In the genomic region with DNA sequence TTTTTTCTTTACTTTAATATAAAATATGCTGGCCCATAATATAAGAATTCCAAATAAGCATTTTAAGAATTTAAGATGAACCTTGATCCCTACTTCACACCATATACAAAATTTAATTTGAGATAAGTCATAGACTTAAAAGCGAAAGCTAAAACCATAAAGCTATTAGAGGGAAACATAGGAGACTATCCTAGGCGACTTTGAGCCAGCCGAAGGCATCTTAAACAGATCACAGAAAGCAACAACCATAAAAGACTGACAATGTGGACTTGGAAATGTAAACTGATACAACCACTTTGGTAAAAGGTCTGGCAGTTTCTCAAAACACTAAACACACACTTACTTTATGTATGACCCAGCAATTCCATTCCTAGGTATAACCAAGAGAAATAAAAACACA, we compare ENCODE assay signal across 22 cellular contexts.
"Had no signal": no experiment of that assay in that cellular context is flagged by ENCODE, and none has a peak within 500 bp of the region (broad histone marks: within the 10 kb centered on the region; RNA-seq: fewer than 3 reads in every experiment).

No MANE protein-coding gene starts in this region.

- H3K4me3 ChIP-seq: coronary artery, dorsolateral prefrontal cortex, esophagus muscularis mucosa, gastroesophageal sphincter, heart left ventricle, hepatocyte, left lung, lower lobe of right lung had no signal

- H3K4me1 ChIP-seq: esophagus muscularis mucosa, gastroesophageal sphincter, heart left ventricle, left lung, lower lobe of right lung had no signal

- FAIRE-seq: endothelial cell of umbilical vein, kidney had no signal

- H3K36me3 ChIP-seq: esophagus muscularis mucosa, gastroesophageal sphincter, heart left ventricle, left lung, lower lobe of right lung had no signal

- DNase-seq: dermis blood vessel endothelial cell; dorsolateral prefrontal cortex; effector CD8-positive, alpha-beta T cell; effector memory CD8-positive, alpha-beta T cell; endodermal cell; foreskin keratinocyte; heart left ventricle; hypothalamus; immature natural killer cell; islet precursor cell; kidney; kidney glomerular epithelial cell; left lung; left ventricle myocardium superior; lower lobe of right lung; mesenchymal stem cell; naive thymus-derived CD4-positive, alpha-beta T cell had no signal

- H3K9me3 ChIP-seq: esophagus muscularis mucosa, gastroesophageal sphincter, heart left ventricle, left lung, lower lobe of right lung had no signal

- H3K27ac ChIP-seq: coronary artery, dorsolateral prefrontal cortex, esophagus muscularis mucosa, foreskin keratinocyte, gastroesophageal sphincter, heart left ventricle, hepatocyte, left lung, lower lobe of right lung had no signal

- ATAC-seq: effector memory CD8-positive, alpha-beta T cell; foreskin keratinocyte; gastroesophageal sphincter; heart left ventricle; left lung; left ventricle myocardium superior; lower lobe of right lung; naive thymus-derived CD4-positive, alpha-beta T cell had no signal

- H3K27me3 ChIP-seq: esophagus muscularis mucosa, foreskin keratinocyte, gastroesophageal sphincter, hepatocyte had no signal
